ENCODE assay signal across 16 cellular contexts in the genomic region with DNA sequence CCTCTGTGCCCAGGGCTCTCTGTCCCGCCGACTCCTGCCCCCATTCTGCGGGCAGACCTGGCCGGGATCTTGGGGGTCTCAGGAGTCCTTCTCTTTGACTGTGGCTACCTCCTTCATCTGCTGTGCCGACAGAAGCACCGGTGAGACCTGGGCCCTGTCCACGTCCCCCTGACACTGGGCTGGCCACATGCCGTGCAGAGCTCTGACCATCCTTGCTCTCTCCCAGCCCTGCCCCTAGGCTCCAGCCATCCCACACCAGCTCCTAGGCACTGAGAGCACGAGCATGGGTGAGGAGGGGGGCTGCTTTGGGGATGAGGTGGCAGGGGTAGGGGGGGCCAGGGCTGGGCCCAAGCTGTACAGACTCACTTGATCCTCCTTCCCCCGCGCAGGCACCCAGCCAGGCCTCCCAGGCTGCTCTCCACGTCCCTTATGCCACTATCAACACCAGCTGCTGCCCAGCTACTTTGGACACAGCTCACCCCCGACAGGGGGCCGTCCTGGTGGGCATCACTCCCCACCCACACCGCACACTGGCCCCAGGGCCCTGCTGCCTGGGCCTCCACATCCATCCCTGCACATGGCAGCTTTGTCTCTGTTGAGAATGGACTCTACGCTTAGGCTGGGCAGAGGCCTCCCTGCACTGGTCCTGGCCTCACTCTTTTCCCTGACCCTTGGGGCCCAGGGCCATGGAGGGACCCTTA. TPM values are rescaled to one million over a fixed set of nuclear protein-coding genes. Genes with fewer than 3 reads are reported as not detected.
DNase-seq lines count a peak whose midpoint lies in the region; ATAC-seq and TF ChIP-seq lines count a peak whose summit lies in the region.
"Had no signal": no experiment of that assay in that cellular context is flagged by ENCODE, and none has a peak within 500 bp of the region (broad histone marks: within the 10 kb centered on the region; RNA-seq: fewer than 3 reads in every experiment).

No MANE protein-coding gene starts in this region.

- H3K4me3 ChIP-seq in SK-N-SH (ENCODE audit: low read depth in 2 of 2, low read length in 1 of 2): no peak overlapping the region
- H3K4me3 ChIP-seq: pancreas had no signal

- H3K27me3 Mint-ChIP-seq in activated CD4-positive, alpha-beta T cell treated with anti-CD3 and anti-CD28 coated beads for 36 hours: no peaks in the 10 kb centered on the region
- no peaks in the 10 kb centered on the region for H3K27me3 Mint-ChIP-seq in central memory CD8-positive, alpha-beta T cell

- peak overlapping the region; percentile 73 for H3K27ac Mint-ChIP-seq in activated CD4-positive, alpha-beta T cell treated with anti-CD3 and anti-CD28 coated beads for 36 hours
- H3K27ac Mint-ChIP-seq in central memory CD8-positive, alpha-beta T cell (ENCODE audit: low read depth): peak overlapping the region; percentile 94
- H3K27ac Mint-ChIP-seq in stimulated activated effector memory CD8-positive, alpha-beta T cell treated with anti-CD3 and anti-CD28 coated beads, Interleukin-12 subunit alpha, Interleukin-12 subunit beta, amount 100 ng/mL, for 72 hours: peak overlapping the region; percentile 95
- H3K27ac Mint-ChIP-seq: mesothelial cell of epicardium had no signal

- no peak overlapping the region for H2AFZ ChIP-seq in SK-N-SH (ENCODE audit: low read depth)

- no peak for TF ChIP-seq RAD21 in SK-N-SH (IDR thresholded peaks at IDR 0.05; ENCODE audit: low read length)

- 94% methylated on average over 11 of the region's 16 CpGs for WGBS in SK-N-SH (ENCODE audit: low lambda C conversion rate)

- no peaks in the 10 kb centered on the region for H3K4me1 ChIP-seq in SK-N-SH (ENCODE audit: control insufficient read depth in 1 of 2, insufficient read depth in 2 of 2, low read depth in 1 of 2, low read length in 1 of 2)
- H3K4me1 ChIP-seq: pancreas, upper lobe of left lung had no signal

- H3K4me2 ChIP-seq in SK-N-SH: no peak overlapping the region

- H3K36me3 Mint-ChIP-seq in activated CD4-positive, alpha-beta T cell treated with anti-CD3 and anti-CD28 coated beads for 36 hours (ENCODE audit: low read depth): peaks cover 52% of the 10 kb centered on the region
- peaks cover 50% of the 10 kb centered on the region for H3K36me3 Mint-ChIP-seq in central memory CD8-positive, alpha-beta T cell (ENCODE audit: insufficient read depth)
- peaks cover 85% of the 10 kb centered on the region for H3K36me3 Mint-ChIP-seq in stimulated activated effector memory CD8-positive, alpha-beta T cell treated with anti-CD3 and anti-CD28 coated beads, Interleukin-12 subunit alpha, Interleukin-12 subunit beta, amount 100 ng/mL, for 72 hours

- no peak overlapping the region for H3K4me3 Mint-ChIP-seq in activated CD4-positive, alpha-beta T cell treated with anti-CD3 and anti-CD28 coated beads for 36 hours
- H3K4me3 Mint-ChIP-seq in central memory CD8-positive, alpha-beta T cell: peak overlapping the region; percentile 90
- H3K4me3 Mint-ChIP-seq in stimulated activated effector memory CD8-positive, alpha-beta T cell treated with anti-CD3 and anti-CD28 coated beads, Interleukin-12 subunit alpha, Interleukin-12 subunit beta, amount 100 ng/mL, for 72 hours: peak overlapping the region; percentile 66
- H3K4me3 Mint-ChIP-seq: mesothelial cell of epicardium had no signal

- no peak overlapping the region for H3K9ac ChIP-seq in SK-N-SH

- TF ChIP-seq EP300 in SK-N-SH (IDR thresholded peaks at IDR 0.05; ENCODE audit: borderline replicate concordance in 1 of 2, low read depth in 1 of 2, low read length in 1 of 2): no peak

- H3K9me3 ChIP-seq in KOPT-K1 (ENCODE audit: insufficient read depth, low read length, poor library complexity, severe bottlenecking) (no peaks in the 10 kb centered on the region), SK-N-SH (no peaks in the 10 kb centered on the region)
- H3K9me3 ChIP-seq: pancreas, upper lobe of left lung had no signal

- intact Hi-C loops in activated CD4-positive, alpha-beta T cell treated with anti-CD3 and anti-CD28 coated beads for 36 hours (cut with DNase I, micrococcal nuclease): no loop called here

- H3K9me2 ChIP-seq in SK-N-SH: no peaks in the 10 kb centered on the region

- peak; percentile 23 for ATAC-seq in activated CD4-positive, alpha-beta T cell treated with anti-CD3 and anti-CD28 coated beads for 36 hours
- no peak for ATAC-seq in central memory CD8-positive, alpha-beta T cell (replicated peaks; ENCODE audit: extremely low read depth, poor library complexity, severe bottlenecking)
- peak; percentile 11 for ATAC-seq in stimulated activated effector memory CD8-positive, alpha-beta T cell treated with anti-CD3 and anti-CD28 coated beads, Interleukin-12 subunit alpha, Interleukin-12 subunit beta, amount 100 ng/mL, for 72 hours
- ATAC-seq: left cardiac atrium had no signal

- TF ChIP-seq CTCF in SK-N-SH (IDR thresholded peaks at IDR 0.05): no peak

- peaks cover 100% of the 10 kb centered on the region for H3K36me3 ChIP-seq in KOPT-K1 (ENCODE audit: insufficient read depth, low read length)
- H3K36me3 ChIP-seq in SK-N-SH (replicated peaks in 1 of 2; ENCODE audit: control insufficient read depth in 1 of 2, insufficient read depth in 2 of 2, low read length in 1 of 2): peaks cover 50 to 72% of the 10 kb centered on the region in 2 experiments

- H3K79me2 ChIP-seq in SK-N-SH (ENCODE audit: insufficient read depth): peaks cover under 1% of the 10 kb centered on the region; the same call in 1 of the 2 replicates

- peak overlapping the region; percentile 29 for H3K27ac ChIP-seq in KOPT-K1 (ENCODE audit: low read depth, low read length, poor library complexity, severe bottlenecking)
- H3K27ac ChIP-seq in SK-N-SH (ENCODE audit: low read depth in 2 of 2, low read length in 1 of 2): no peak overlapping the region
- H3K27ac ChIP-seq: pancreas, VCaP had no signal

- H3K9me3 Mint-ChIP-seq in activated CD4-positive, alpha-beta T cell treated with anti-CD3 and anti-CD28 coated beads for 36 hours (ENCODE audit: low read depth): no peaks in the 10 kb centered on the region
- no peaks in the 10 kb centered on the region for H3K9me3 Mint-ChIP-seq in central memory CD8-positive, alpha-beta T cell
- H3K9me3 Mint-ChIP-seq in stimulated activated effector memory CD8-positive, alpha-beta T cell treated with anti-CD3 and anti-CD28 coated beads, Interleukin-12 subunit alpha, Interleukin-12 subunit beta, amount 100 ng/mL, for 72 hours: no peaks in the 10 kb centered on the region
- H3K9me3 Mint-ChIP-seq: mesothelial cell of epicardium had no signal

- H4K20me1 ChIP-seq in SK-N-SH (ENCODE audit: insufficient read depth): no peaks in the 10 kb centered on the region

- CTCF ChIA-PET in activated CD4-positive, alpha-beta T cell treated with anti-CD3 and anti-CD28 coated beads for 36 hours (lab: Charles Lee): no interaction called here
- CTCF ChIA-PET in SK-N-SH (lab: Yijun Ruan, JAX): interaction anchor here (1.6 kb wide), 1 partner anchor 54 kb away, joined by 6 read pairs; no protein-coding TSS in a partner anchor

- no peak for DNase-seq in activated CD4-positive, alpha-beta T cell treated with anti-CD3 and anti-CD28 coated beads for 36 hours
- DNase-seq in activated CD4-positive, alpha-beta T cell treated with anti-CD3 and anti-CD28 coated beads for 1 hour: no peak
- no peak for DNase-seq in central memory CD8-positive, alpha-beta T cell (ENCODE audit: low spot score in 2 of 2)
- DNase-seq in stimulated activated effector memory CD8-positive, alpha-beta T cell treated with anti-CD3 and anti-CD28 coated beads, Interleukin-12 subunit alpha, Interleukin-12 subunit beta, amount 100 ng/mL, for 72 hours (ENCODE audit: low spot score in 2 of 2): no peak
- DNase-seq in CD1c-positive myeloid dendritic cell (ENCODE audit: extremely low spot score) (no peak), GM19238 (ENCODE audit: insufficient read length, low spot score) (no peak), SK-N-SH (no peak)
- DNase-seq: left cardiac atrium, NCI-H1105, SW 1271 had no signal

- no peaks in the 10 kb centered on the region for H3K27me3 ChIP-seq in SK-N-SH (ENCODE audit: insufficient read depth)
- H3K27me3 ChIP-seq: pancreas, upper lobe of left lung had no signal

- peaks cover 23% of the 10 kb centered on the region for H3K4me1 Mint-ChIP-seq in activated CD4-positive, alpha-beta T cell treated with anti-CD3 and anti-CD28 coated beads for 36 hours
- H3K4me1 Mint-ChIP-seq in central memory CD8-positive, alpha-beta T cell: peaks cover 46% of the 10 kb centered on the region
- H3K4me1 Mint-ChIP-seq in stimulated activated effector memory CD8-positive, alpha-beta T cell treated with anti-CD3 and anti-CD28 coated beads, Interleukin-12 subunit alpha, Interleukin-12 subunit beta, amount 100 ng/mL, for 72 hours: peaks cover 46% of the 10 kb centered on the region
- H3K4me1 Mint-ChIP-seq: mesothelial cell of epicardium had no signal

- POLR2A ChIA-PET in activated CD4-positive, alpha-beta T cell treated with anti-CD3 and anti-CD28 coated beads for 36 hours (lab: Charles Lee): interaction anchor here (0.7 to 1.8 kb wide), 2 partner anchors 54 to 258 kb away, joined by 3 to 5 read pairs; no protein-coding TSS in a partner anchor
- POLR2A ChIA-PET in SK-N-SH (lab: Yijun Ruan, JAX): no interaction called here

- peaks cover 3% of the 10 kb centered on the region for H3F3A ChIP-seq in SK-N-SH (replicated peaks; ENCODE audit: insufficient read depth)

TF ChIP-seq in SK-N-SH, 30 proteins besides CTCF, POLR2A, EP300 and RAD21 (continues in another document):
- no peak for TF ChIP-seq EZH2phosphoT487 (IDR thresholded peaks at IDR 0.05; ENCODE audit: borderline replicate concordance, low read depth)
- TF ChIP-seq POLR2AphosphoS5 (IDR thresholded peaks at IDR 0.05; ENCODE audit: low read depth, low read length): no peak
- no peak for TF ChIP-seq FOSL2 (IDR thresholded peaks at IDR 0.05; ENCODE audit: borderline replicate concordance, low read depth)

RNA-seq across cellular contexts. Expression of gene PILRB, which starts 4.8 kb away (rescaled TPM):
- total RNA-seq in activated CD4-positive, alpha-beta T cell treated with anti-CD3 and anti-CD28 coated beads for 36 hours: 10 to 100 TPM; 30.5 to 37.5 TPM
- 55.4 and 63.7 TPM in 2 replicates for polyA plus RNA-seq in SK-N-SH (2012; rRNA removed)
- polyA plus RNA-seq in SK-N-SH (2012; cell fraction: cytosol; rRNA removed): 12.7 and 18.0 TPM in 2 replicates
- polyA plus RNA-seq in SK-N-SH (2012; cell fraction: nucleus; rRNA removed): 418 and 421 TPM in 2 replicates

RNA-seq across cellular contexts. Expression of gene PILRA, which starts 20.2 kb away (rescaled TPM):
- total RNA-seq in activated CD4-positive, alpha-beta T cell treated with anti-CD3 and anti-CD28 coated beads for 36 hours: under 1 TPM; 0.80 to 0.90 TPM
- 0.89 and 0.99 TPM in 2 replicates for polyA plus RNA-seq in SK-N-SH (2012; rRNA removed)
- 0.30 and 0.60 TPM in 2 replicates for polyA plus RNA-seq in SK-N-SH (2012; cell fraction: cytosol; rRNA removed)
- polyA plus RNA-seq in SK-N-SH (2012; cell fraction: nucleus; rRNA removed): 8.0 and 8.2 TPM in 2 replicates
- total RNA-seq: RPMI7951 had no signal

RNA-seq across cellular contexts. Expression of gene SPDYE3, which starts 45.6 kb away (rescaled TPM):
- total RNA-seq in activated CD4-positive, alpha-beta T cell treated with anti-CD3 and anti-CD28 coated beads for 36 hours: not detected
- not detected in 2 replicates for polyA plus RNA-seq in SK-N-SH (2012; rRNA removed)
- not detected in 2 replicates for polyA plus RNA-seq in SK-N-SH (2012; cell fraction: cytosol; rRNA removed)
- not detected in 2 replicates for polyA plus RNA-seq in SK-N-SH (2012; cell fraction: nucleus; rRNA removed)
- total RNA-seq: left cardiac atrium, mesothelial cell of epicardium, pancreas, RPMI7951, upper lobe of left lung had no signal
